Comparison of ENCODE assay signal across 18 cellular contexts in genomic region chr4:48974979-48975640, GRCh38. TPM values are rescaled to one million over a fixed set of nuclear protein-coding genes. Genes with fewer than 3 reads are reported as not detected.
"Had no signal": no experiment of that assay in that cellular context is flagged by ENCODE, and none has a peak within 500 bp of the region (broad histone marks: within the 10 kb centered on the region; RNA-seq: fewer than 3 reads in every experiment).

No MANE protein-coding gene starts in this region.

- H3K27ac ChIP-seq: dorsolateral prefrontal cortex, gastrocnemius medialis, lower lobe of right lung, psoas muscle, tibial nerve, vagina had no signal

- H3K4me3 ChIP-seq: dorsolateral prefrontal cortex, gastrocnemius medialis, lower lobe of right lung, psoas muscle, tibial nerve, vagina had no signal

- H3K27me3 ChIP-seq: tibial nerve, vagina had no signal

- ATAC-seq: gastrocnemius medialis, lower lobe of right lung, psoas muscle, T-cell had no signal

- H3K9me3 ChIP-seq: gastrocnemius medialis, lower lobe of right lung, psoas muscle, tibial nerve, vagina had no signal

- DNase-seq: activated CD4-positive, alpha-beta T cell treated with anti-CD3 and anti-CD28 coated beads, Interleukin-2, amount 10 ng/mL, durations not matched to agents 7 days and 5 days; activated CD8-positive, alpha-beta memory T cell treated with anti-CD3 and anti-CD28 coated beads for 24 hours; activated gamma-delta T cell treated with Interleukin-2 at 50 U/mL for 16 hours; activated naive CD8-positive, alpha-beta T cell treated with anti-CD3 and anti-CD28 coated beads, Interleukin-2, amount 10 ng/mL, durations not matched to agents 7 days and 5 days; endodermal cell; gastrocnemius medialis; lower lobe of right lung; psoas muscle; stimulated activated CD4-positive, alpha-beta T cell treated with anti-CD3 and anti-CD28 coated beads, Interleukin-1b, Interleukin-23, amount 100 ng/mL, for 48 hours; T-cell; T-helper 9 cell had no signal

- H3K36me3 ChIP-seq: gastrocnemius medialis, lower lobe of right lung, tibial nerve, vagina had no signal

- H3K4me1 ChIP-seq: gastrocnemius medialis, lower lobe of right lung, psoas muscle, tibial nerve, vagina had no signal

RNA-seq across cellular contexts. Expression of gene CWH43, which starts 11.0 kb away (rescaled TPM):
- total RNA-seq: activated CD4-positive, alpha-beta T cell treated with anti-CD3 and anti-CD28 coated beads, Interleukin-2, amount 10 ng/mL, durations not matched to agents 7 days and 5 days; activated naive CD8-positive, alpha-beta T cell treated with anti-CD3 and anti-CD28 coated beads, Interleukin-2, amount 10 ng/mL, durations not matched to agents 7 days and 5 days; endodermal cell; mesothelial cell of epicardium; myocyte; omental fat pad; psoas muscle; T-cell; tibial nerve had no signal
- polyA plus RNA-seq: neural cell, psoas muscle had no signal
